Comparison of ENCODE assay signal across 8 cellular contexts in genomic region chrX:129786210-129786651, GRCh38.
DNase-seq lines count a peak whose midpoint lies in the region; ATAC-seq and TF ChIP-seq lines count a peak whose summit lies in the region.

No MANE protein-coding gene starts in this region.

- H3K4me1 ChIP-seq in effector memory CD4-positive, alpha-beta T cell (ENCODE audit: control insufficient read depth, insufficient read depth, low read length, poor library complexity, severe bottlenecking), result peaks cover 34% of the 10 kb centered on the region

- peak overlapping the region; percentile 53 for H3K27ac ChIP-seq in effector memory CD4-positive, alpha-beta T cell (ENCODE audit: insufficient read depth, low read length, poor library complexity, severe bottlenecking)

- ATAC-seq in GM21390 (IDR thresholded peaks at IDR 0.05; ENCODE audit: unreplicated experiment) (peak; percentile 81), HG03521 (IDR thresholded peaks at IDR 0.05; ENCODE audit: unreplicated experiment) (peak; percentile 87)

- H3K27me3 ChIP-seq in effector memory CD4-positive, alpha-beta T cell (replicated peaks; ENCODE audit: control insufficient read depth, insufficient read depth, low read length, poor library complexity, severe bottlenecking), result no peaks in the 10 kb centered on the region

- H3K9me3 ChIP-seq in effector memory CD4-positive, alpha-beta T cell (ENCODE audit: control insufficient read depth, low read length), result no peaks in the 10 kb centered on the region

- in situ Hi-C loops in GM13976 (cut with MboI; ENCODE audit: low sequenced_read_pairs, unreplicated experiment), result no loop called here

- peaks cover 45% of the 10 kb centered on the region for H3K36me3 ChIP-seq in effector memory CD4-positive, alpha-beta T cell (ENCODE audit: control insufficient read depth, insufficient read depth, low read length)

- DNase-seq in GM13976 (ENCODE audit: low spot score) (peak; percentile 72), NCI-H524 treated with DMSO at 0.1 percent for 48 hours (lab: John Stamatoyannopoulos, UW) (no peak), DMS114 treated with DMSO at 0.1 percent for 48 hours (lab: John Stamatoyannopoulos, UW; ENCODE audit: unreplicated experiment) (no peak), NCI-H1417 treated with DMSO at 0.1 percent for 48 hours (lab: John Stamatoyannopoulos, UW) (no peak), NCI-H1930 (lab: John Stamatoyannopoulos, UW) (no peak)
- no peak for DNase-seq in effector memory CD4-positive, alpha-beta T cell

- H3K4me3 ChIP-seq in effector memory CD4-positive, alpha-beta T cell (ENCODE audit: insufficient read depth, low read depth, low read length, poor library complexity, severe bottlenecking), result peak overlapping the region; percentile 13

- TF ChIP-seq CTCF in GM13976 (IDR thresholded peaks at IDR 0.05; ENCODE audit: borderline replicate concordance, control extremely low read depth, extremely low read depth, insufficient read depth, missing control alignments), result no peak
